In the genomic region with DNA sequence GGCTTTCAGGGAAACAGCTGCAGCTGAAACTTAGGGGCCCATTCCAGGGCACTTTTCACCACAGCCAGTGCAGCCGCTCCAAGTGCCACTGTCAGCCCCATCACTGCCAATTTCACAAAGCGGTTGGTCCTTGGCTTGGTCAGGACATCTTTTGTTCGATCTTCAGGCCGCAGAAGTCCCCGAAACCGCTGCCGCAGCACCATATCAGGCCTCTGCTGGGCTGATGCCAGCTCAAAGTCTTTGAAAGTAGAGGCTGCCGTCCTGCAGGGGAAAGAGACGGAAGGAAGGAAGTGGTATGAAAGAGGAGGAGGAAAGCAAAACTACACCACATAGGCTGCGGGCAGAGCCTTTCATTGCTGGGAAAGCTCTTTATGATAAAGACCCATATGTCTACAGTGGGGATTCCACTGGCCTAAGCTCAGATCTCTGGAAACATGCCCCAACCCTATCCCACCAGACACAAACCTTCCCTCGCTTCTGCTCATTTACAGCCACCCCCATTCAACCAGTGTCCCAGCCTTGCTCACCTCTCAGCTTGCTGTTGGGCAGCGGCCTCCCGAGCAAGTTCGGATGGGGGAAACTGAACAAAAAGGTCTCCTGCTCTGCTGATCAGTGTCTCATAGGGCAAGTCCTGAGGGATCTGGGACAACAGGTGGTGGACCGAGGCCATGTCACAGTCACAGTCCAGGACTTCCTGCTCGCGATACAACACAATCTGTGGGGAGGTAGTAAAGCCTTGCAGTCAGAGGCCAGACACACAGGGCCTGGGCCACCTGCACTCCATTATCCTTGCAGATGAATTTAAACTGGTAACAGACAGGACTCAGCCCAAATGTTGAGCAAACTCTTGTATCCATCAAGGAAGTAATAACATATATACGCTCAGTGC, we compare ENCODE assay signal across 10 cellular contexts. TPM values are rescaled to one million over a fixed set of nuclear protein-coding genes. Genes with fewer than 3 reads are reported as not detected.
A peak's percentile ranks its signal among the peaks of the same experiment; 100 is the strongest.
DNase-seq lines count a peak whose midpoint lies in the region; ATAC-seq and TF ChIP-seq lines count a peak whose summit lies in the region.
"Had no signal": no experiment of that assay in that cellular context is flagged by ENCODE, and none has a peak within 500 bp of the region (broad histone marks: within the 10 kb centered on the region; RNA-seq: fewer than 3 reads in every experiment).

No MANE protein-coding gene starts in this region.

- TF ChIP-seq CTCF in neural progenitor cell (IDR thresholded peaks at IDR 0.05): no peak

- H3K9me3 ChIP-seq in neural progenitor cell (ENCODE audit: low read depth): no peaks in the 10 kb centered on the region
- H3K9me3 ChIP-seq: A549 had no signal

- no peak overlapping the region for H3K27ac Mint-ChIP-seq in neural progenitor cell

- no peak overlapping the region for H3K4me2 ChIP-seq in neural progenitor cell
- H3K4me2 ChIP-seq: A549 had no signal

- no peaks in the 10 kb centered on the region for H3K9me3 Mint-ChIP-seq in neural progenitor cell

- peaks cover 2% of the 10 kb centered on the region for H3F3A ChIP-seq in neural progenitor cell (ENCODE audit: low read depth)

- intact Hi-C loops in Right ventricle myocardium superior (cut with DNase I): no loop called here
- intact Hi-C loops in cardiac septum (cut with DNase I): no loop called here

- no peaks in the 10 kb centered on the region for H3K4me1 ChIP-seq in neural progenitor cell

- H3K27me3 Mint-ChIP-seq in neural progenitor cell (ENCODE audit: insufficient read depth, low read depth): peaks cover 6% of the 10 kb centered on the region

- no peak overlapping the region for H3K9ac ChIP-seq in neural progenitor cell

- H3K79me2 ChIP-seq in neural progenitor cell (ENCODE audit: low read depth): no peaks in the 10 kb centered on the region

- H3K4me3 ChIP-seq in neural progenitor cell (no peak overlapping the region), H7 (ENCODE audit: insufficient read depth, low read depth, low read length) (no peak overlapping the region)
- H3K4me3 ChIP-seq: A549 had no signal

- H3K4me3 Mint-ChIP-seq in neural progenitor cell: no peak overlapping the region

- DNase-seq in Right ventricle myocardium superior: peak; percentile 65
- no peak for DNase-seq in cardiac septum (ENCODE audit: low spot score)
- peak; percentile 68 to 69 for DNase-seq in activated T-cell treated with anti-CD3 and anti-CD28 coated beads, Interleukin-2, amount 50 U/mL, for 48 hours
- DNase-seq in myocyte (ENCODE audit: low read depth): peak; percentile 82
- no peak for DNase-seq in neural progenitor cell (ENCODE audit: low spot score)
- no peak for DNase-seq in H7
- DNase-seq: NCI-H1048 had no signal

- no peak overlapping the region for H3K27ac ChIP-seq in neural progenitor cell
- H3K27ac ChIP-seq: A549 had no signal

- H3K27me3 ChIP-seq in neural progenitor cell: no peaks in the 10 kb centered on the region
- peaks cover 10% of the 10 kb centered on the region for H3K27me3 ChIP-seq in H7 (ENCODE audit: control insufficient read depth, insufficient read depth, low read length)

- peaks cover 49% of the 10 kb centered on the region for H3K36me3 Mint-ChIP-seq in neural progenitor cell

- peak; percentile 44 for ATAC-seq in Right ventricle myocardium superior (ENCODE audit: poor library complexity)
- no peak for ATAC-seq in HG03097 (IDR thresholded peaks at IDR 0.05; ENCODE audit: low FRiP score, unreplicated experiment)
- no peak for ATAC-seq in esophagus mucosa
- ATAC-seq: A549 had no signal

- H4K20me1 ChIP-seq in neural progenitor cell (ENCODE audit: low read depth): no peaks in the 10 kb centered on the region

- H3K4me1 Mint-ChIP-seq in neural progenitor cell: peaks cover 5% of the 10 kb centered on the region

- H3K36me3 ChIP-seq in neural progenitor cell (no peaks in the 10 kb centered on the region), H7 (replicated peaks; ENCODE audit: control insufficient read depth, insufficient read depth, low read length) (peaks cover 21% of the 10 kb centered on the region)

- no peak overlapping the region for H2AFZ ChIP-seq in neural progenitor cell (replicated peaks)

RNA-seq across cellular contexts. Expression of a gene that starts 23.5 kb away (rescaled TPM):
- total RNA-seq in Right ventricle myocardium superior: 23.1 TPM
- total RNA-seq in cardiac septum: 26.5 TPM
- 29.1 and 40.1 TPM in 2 replicates for total RNA-seq in myocyte
- polyA plus RNA-seq in myocyte (2012): 45.1 TPM
- total RNA-seq in esophagus mucosa: 18.8 TPM
- total RNA-seq in neural progenitor cell (ENCODE audit: low replicate concordance): 23.2 and 24.4 TPM in 2 replicates
- 10.9 and 14.0 TPM in 2 replicates for total RNA-seq in H7 (2014; rRNA removed; shearing (Covaris generic))

RNA-seq across cellular contexts. Expression of a gene that starts 30.7 kb away (rescaled TPM):
- total RNA-seq in Right ventricle myocardium superior (44.2 TPM), cardiac septum (44.3 TPM), myocyte (85.1 and 106 TPM in 2 replicates), esophagus mucosa (55.2 TPM), neural progenitor cell (ENCODE audit: low replicate concordance) (24.3 and 60.7 TPM in 2 replicates)
- 97.8 TPM for polyA plus RNA-seq in myocyte (2012)
- total RNA-seq in H7 (2014; rRNA removed; shearing (Covaris generic)): 53.9 and 61.9 TPM in 2 replicates

RNA-seq across cellular contexts. Expression of a gene that starts 58.3 kb away (rescaled TPM):
- 0.67 TPM for total RNA-seq in Right ventricle myocardium superior
- 1.3 TPM for total RNA-seq in cardiac septum
- 6.1 and 9.6 TPM in 2 replicates for total RNA-seq in myocyte
- 69.0 TPM for polyA plus RNA-seq in myocyte (2012)
- total RNA-seq in esophagus mucosa: 58.0 TPM
- 0.43 and 3.7 TPM in 2 replicates for total RNA-seq in neural progenitor cell (ENCODE audit: low replicate concordance)
- 11.7 and 17.6 TPM in 2 replicates for total RNA-seq in H7 (2014; rRNA removed; shearing (Covaris generic))

Comparison
In these comparisons a context has a peak if more than half of its experiments do, and no peak if none do; other contexts are left out.
1. DNase-seq: peak in Right ventricle myocardium superior (single experiment), activated T-cell treated with anti-CD3 and anti-CD28 coated beads, Interleukin-2, amount 50 U/mL, for 48 hours (2 of 2) and myocyte (single experiment); none in cardiac septum (single experiment), neural progenitor cell (single experiment) and H7 (single experiment).